ENCODE assay signal across 17 cellular contexts in the genomic region with DNA sequence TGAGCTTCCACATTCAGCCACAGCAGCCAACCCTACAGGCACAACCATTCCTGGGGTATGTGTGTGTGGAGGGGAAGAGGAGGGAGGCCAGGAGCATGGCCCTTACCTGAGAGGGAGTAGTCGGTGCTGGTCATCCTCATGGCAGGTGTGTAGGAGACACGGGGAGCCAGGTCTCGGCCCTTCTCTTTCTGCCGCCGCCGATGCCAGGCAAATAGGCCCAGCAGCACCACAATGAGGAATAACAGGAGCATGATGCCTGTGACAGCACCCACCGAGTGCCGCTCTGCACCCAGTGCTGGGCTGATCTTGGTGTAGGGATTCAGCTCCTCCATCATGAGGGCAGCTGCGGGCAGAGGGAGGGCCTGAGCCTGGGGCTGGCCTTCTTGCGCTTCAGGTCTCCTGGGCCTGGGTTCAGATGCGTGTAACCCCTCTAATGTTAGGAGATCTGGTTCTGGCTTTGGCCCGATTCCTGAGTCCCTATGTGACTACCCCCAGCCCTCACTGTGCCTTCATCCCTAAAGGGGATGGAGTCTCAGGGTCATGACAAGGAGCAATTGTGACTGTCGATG. TPM values are rescaled to one million over a fixed set of nuclear protein-coding genes. Genes with fewer than 3 reads are reported as not detected.
DNase-seq lines count a peak whose midpoint lies in the region; ATAC-seq, FAIRE-seq and TF ChIP-seq lines count a peak whose summit lies in the region.
"Had no signal": no experiment of that assay in that cellular context is flagged by ENCODE, and none has a peak within 500 bp of the region (broad histone marks: within the 10 kb centered on the region; RNA-seq: fewer than 3 reads in every experiment).

No MANE protein-coding gene starts in this region.

- H3K27me3 ChIP-seq in K562 (ENCODE audit: control insufficient read depth in 2 of 2, insufficient read depth in 2 of 2, low read length in 2 of 2), result no peaks in the 10 kb centered on the region

- TF ChIP-seq EP300 in K562 (IDR thresholded peaks at IDR 0.05; ENCODE audit: low read length), result no peak

- POLR2A ChIA-PET in K562 (lab: Yijun Ruan, JAX), result interaction anchor here (0.6 to 1.4 kb wide), 3 partner anchors 9 to 540 kb away, joined by 3 to 4 read pairs (median 4); no protein-coding TSS in a partner anchor

- H3K36me3 ChIP-seq in K562 (ENCODE audit: control insufficient read depth, insufficient read depth, low read length), result peaks cover 24% of the 10 kb centered on the region; the same call in 2 of the 3 replicates
- peaks cover 6 to 7% of the 10 kb centered on the region in 2 donors for H3K36me3 ChIP-seq in kidney (ENCODE audit: control insufficient read depth in 1 of 2, insufficient read depth in 2 of 2, low read length in 2 of 2)
- H3K36me3 ChIP-seq: HAP-1 had no signal

- no peak overlapping the region for H3K4me2 ChIP-seq in K562 (ENCODE audit: insufficient read depth, low read length)
- H3K4me2 ChIP-seq: BLaER1 had no signal

- H4K20me1 ChIP-seq in K562 (replicated peaks; ENCODE audit: control insufficient read depth, insufficient read depth, low read length), result no peaks in the 10 kb centered on the region; the same call in 1 of the 2 replicates

- H3K9me3 ChIP-seq in K562 (replicated peaks; ENCODE audit: control insufficient read depth, insufficient read depth, low read depth, low read length) (no peaks in the 10 kb centered on the region), kidney (ENCODE audit: control insufficient read depth in 1 of 2, low read length in 2 of 2) (no peaks in the 10 kb centered on the region)
- H3K9me3 ChIP-seq: BLaER1, HAP-1 had no signal

- no peak overlapping the region for H2AFZ ChIP-seq in K562 (ENCODE audit: low read depth, low read length)
- H2AFZ ChIP-seq: GM23248 had no signal

- intact Hi-C loops in K562 (cut with micrococcal nuclease), result no loop called here
- intact Hi-C loops in kidney (cut with DNase I), result no loop called here
- intact Hi-C loops in CD14-positive monocyte (cut with micrococcal nuclease), result no loop called here

- H3K4me3 ChIP-seq in K562, result no peak overlapping the region
- H3K4me3 ChIP-seq in kidney (ENCODE audit: low read length in 2 of 2), result no peak overlapping the region
- H3K4me3 ChIP-seq: BLaER1, GM23248, HAP-1 had no signal

- in situ Hi-C loops in K562 (cut with MboI), result no loop called here

- TF ChIP-seq RAD21 in K562 (CRISPR knock-in tag; conservative IDR thresholded peaks at IDR 0.05 in 1 of 2, IDR thresholded peaks at IDR 0.05 in 1 of 2), result no peak

- no peak overlapping the region for H3K27ac Mint-ChIP-seq in CD14-positive monocyte

- TF ChIP-seq POLR2A in K562 (conservative IDR thresholded peaks at IDR 0.05), result no peak

- peaks cover 13 to 19% of the 10 kb centered on the region in 2 donors for H3K36me3 Mint-ChIP-seq in CD14-positive monocyte

- H3K9me1 ChIP-seq in K562 (ENCODE audit: control insufficient read depth, insufficient read depth, low read length), result peaks cover 9% of the 10 kb centered on the region

- peak; percentile 49 for DNase-seq in activated effector memory CD4-positive, alpha-beta T cell treated with anti-CD3 and anti-CD28 coated beads, Interleukin-2, amount 50 U/mL, for 16 hours
- no peak for DNase-seq in activated effector memory CD4-positive, alpha-beta T cell treated with Interleukin-2 at 50 U/mL for 16 hours
- DNase-seq in K562 (ENCODE audit: extremely low read depth in 1 of 4, low spot score in 3 of 4) (no peak), kidney (peak; percentile 57), CD14-positive monocyte (ENCODE audit: low spot score) (no peak), NCI-H446 treated with DMSO at 0.1 percent for 48 hours (lab: John Stamatoyannopoulos, UW) (no peak), DMS153 treated with DMSO at 0.1 percent for 48 hours (lab: John Stamatoyannopoulos, UW; ENCODE audit: unreplicated experiment) (no peak)
- DNase-seq: 8988T; CD8-positive, alpha-beta memory T cell; COR-L47; DMS 273 treated with DMSO at 0.1 percent for 48 hours had no signal

- no TSS peak for BruUV-seq in K562 (replicated peaks; lab: Mats Ljungman, UMichigan)

- WGBS in K562 (ENCODE audit: insufficient coverage, low coverage, missing lambda C conversion rate), result 85% methylated on average over 8 of the region's 13 CpGs

- H3K9ac ChIP-seq in K562 (ENCODE audit: insufficient read depth in 1 of 2, low read depth in 2 of 2, low read length in 2 of 2) (no peak overlapping the region; a peak in 1 of 4 replicates), kidney (ENCODE audit: low read length in 2 of 2) (no peak overlapping the region)
- H3K9ac ChIP-seq: BLaER1, GM23248 had no signal

- H3K4me1 Mint-ChIP-seq in CD14-positive monocyte, result no peaks in the 10 kb centered on the region

- FAIRE-seq in K562 (lab: Jason Lieb, UNC) (no peak), kidney (lab: Jason Lieb, UNC) (no peak)
- FAIRE-seq: G401.6, GM12892, GM18507 had no signal

- ATAC-seq in K562, result no peak

- H3K4me3 Mint-ChIP-seq in CD14-positive monocyte, result no peak overlapping the region
- H3K4me3 Mint-ChIP-seq: CD8-positive, alpha-beta memory T cell had no signal

- no peaks in the 10 kb centered on the region for H3K79me2 ChIP-seq in K562 (ENCODE audit: control insufficient read depth, insufficient read depth, low read length)

- H3K27ac ChIP-seq in K562 (ENCODE audit: extremely low read depth, low read depth, low read length), result no peak overlapping the region
- no peak overlapping the region for H3K27ac ChIP-seq in kidney (ENCODE audit: low read depth in 2 of 2, low read length in 2 of 2)
- H3K27ac ChIP-seq: BLaER1, GM23248 had no signal

- TF ChIP-seq CTCF in K562 (IDR thresholded peaks at IDR 0.05 in 2 of 3, conservative IDR thresholded peaks at IDR 0.05 in 1 of 3; ENCODE audit: insufficient read depth in 2 of 3, low read depth in 1 of 3, low read length in 3 of 3) (no peak), kidney (IDR thresholded peaks at IDR 0.05; ENCODE audit: borderline replicate concordance, extremely low read depth, insufficient read depth) (no peak), CD14-positive monocyte (IDR thresholded peaks at IDR 0.05) (no peak)

- H3K9me3 Mint-ChIP-seq in CD14-positive monocyte, result no peaks in the 10 kb centered on the region
- H3K9me3 Mint-ChIP-seq: CD8-positive, alpha-beta memory T cell had no signal

- H3K27me3 Mint-ChIP-seq in CD14-positive monocyte (ENCODE audit: low read depth in 3 of 3), result peaks cover 0 to 3% (median 2%) of the 10 kb centered on the region in 3 donors
- H3K27me3 Mint-ChIP-seq: CD8-positive, alpha-beta memory T cell had no signal

- CTCF ChIA-PET in K562 (lab: Yijun Ruan, JAX; ENCODE audit: low intra/inter-chr PET ratio), result no interaction called here

- H3K4me1 ChIP-seq in K562 (replicated peaks in 1 of 2; ENCODE audit: control insufficient read depth in 2 of 2, insufficient read depth in 2 of 2, low read length in 2 of 2) (peaks cover 0 to 7% of the 10 kb centered on the region in 2 experiments; a peak in 2 of 5 replicates), kidney (ENCODE audit: control insufficient read depth in 1 of 2, insufficient read depth in 1 of 2, low read depth in 1 of 2, low read length in 2 of 2) (peaks cover 0 to 4% of the 10 kb centered on the region in 2 donors)
- H3K4me1 ChIP-seq: HAP-1 had no signal

TF ChIP-seq in K562, 482 proteins besides CTCF, POLR2A, EP300 and RAD21:
- TF ChIP-seq POLR2G (IDR thresholded peaks at IDR 0.05; ENCODE audit: low read depth, low read length), result peak; percentile 45; the same call in 1 of the 2 replicates
- no peak for TF ChIP-seq SMAD4 (CRISPR knock-in tag; conservative IDR thresholded peaks at IDR 0.05)
- TF ChIP-seq, protein P1, sequence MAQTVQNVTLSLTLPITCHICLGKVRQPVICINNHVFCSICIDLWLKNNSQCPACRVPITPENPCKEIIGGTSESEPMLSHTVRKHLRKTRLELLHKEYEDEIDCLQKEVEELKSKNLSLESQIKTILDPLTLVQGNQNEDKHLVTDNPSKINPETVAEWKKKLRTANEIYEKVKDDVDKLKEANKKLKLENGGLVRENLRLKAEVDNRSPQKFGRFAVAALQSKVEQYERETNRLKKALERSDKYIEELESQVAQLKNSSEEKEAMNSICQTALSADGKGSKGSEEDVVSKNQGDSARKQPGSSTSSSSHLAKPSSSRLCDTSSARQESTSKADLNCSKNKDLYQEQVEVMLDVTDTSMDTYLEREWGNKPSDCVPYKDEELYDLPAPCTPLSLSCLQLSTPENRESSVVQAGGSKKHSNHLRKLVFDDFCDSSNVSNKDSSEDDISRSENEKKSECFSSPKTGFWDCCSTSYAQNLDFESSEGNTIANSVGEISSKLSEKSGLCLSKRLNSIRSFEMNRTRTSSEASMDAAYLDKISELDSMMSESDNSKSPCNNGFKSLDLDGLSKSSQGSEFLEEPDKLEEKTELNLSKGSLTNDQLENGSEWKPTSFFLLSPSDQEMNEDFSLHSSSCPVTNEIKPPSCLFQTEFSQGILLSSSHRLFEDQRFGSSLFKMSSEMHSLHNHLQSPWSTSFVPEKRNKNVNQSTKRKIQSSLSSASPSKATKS (CRISPR knock-in tag; IDR thresholded peaks at IDR 0.05), result no peak
- TF ChIP-seq CEBPB (tag; IDR thresholded peaks at IDR 0.05), result no peak

RNA-seq across cellular contexts. Expression of a gene that starts 44.4 kb away (rescaled TPM):
- total RNA-seq in K562 (2011; cell fraction: chromatin; rRNA removed; ENCODE audit: low replicate concordance), result 56.2 and 68.3 TPM in 2 replicates
- 12.9 and 14.2 TPM in 2 replicates for total RNA-seq in K562 (2011; cell fraction: nucleolus; rRNA removed)
- total RNA-seq in K562 (2011; cell fraction: nucleoplasm; rRNA removed), result 27.7 and 42.6 TPM in 2 replicates
- total RNA-seq in K562 (2014; rRNA removed) (122 and 129 TPM in 2 replicates), K562 (2014; rRNA removed; fragmentation: Illumina TruSeq; extraction: Trizol) (265 and 291 TPM in 2 replicates), K562 (2015; rRNA removed; fragmentation: Illumina TruSeq; extraction: Trizol) (188 and 194 TPM in 2 replicates), K562 (2021) (224 and 232 TPM in 2 replicates), kidney (249 TPM)
- polyA plus RNA-seq in K562 (2011; rRNA removed) (336 and 369 TPM in 2 replicates), K562 (2014; fragmentation: Illumina TruSeq; extraction: Trizol) (317 and 338 TPM in 2 replicates), K562 (2014; fragmentation: Nextera tagmentation; extraction: Ambion mirVana) (100 to 1,000 TPM; 236 to 271 TPM), K562 (2014; rRNA removed) (245 and 321 TPM in 2 replicates), kidney (ENCODE audit: insufficient read depth, low read depth, low replicate concordance) (216 TPM), CD14-positive monocyte (100 to 1,000 TPM; 300 to 310 TPM)
- polyA plus RNA-seq in K562 (2011; cell fraction: cytosol; rRNA removed), result 144 and 235 TPM in 2 replicates
- 66.7 and 120 TPM in 2 replicates for polyA plus RNA-seq in K562 (2011; cell fraction: nucleus; rRNA removed)
- polyA plus RNA-seq in K562 (2012), result 291 and 297 TPM in 2 replicates
- 431 and 466 TPM in 2 replicates for polyA minus RNA-seq in K562 (2011; rRNA and poly(A)+ RNA removed)
- 78.3 and 103 TPM in 2 replicates for polyA minus RNA-seq in K562 (2011; cell fraction: cytosol; rRNA and poly(A)+ RNA removed)
- polyA minus RNA-seq in K562 (2011; cell fraction: nucleus; rRNA and poly(A)+ RNA removed), result 12.8 and 19.5 TPM in 2 replicates

Comparison
In these comparisons a context has a peak if more than half of its experiments do, and no peak if none do; other contexts are left out.
1. DNase-seq: peak in activated effector memory CD4-positive, alpha-beta T cell treated with anti-CD3 and anti-CD28 coated beads, Interleukin-2, amount 50 U/mL, for 16 hours (single experiment) and kidney (single experiment); none in activated effector memory CD4-positive, alpha-beta T cell treated with Interleukin-2 at 50 U/mL for 16 hours (single experiment), K562 (0 of 4), CD14-positive monocyte (single experiment), NCI-H446 treated with DMSO at 0.1 percent for 48 hours (single experiment) and DMS153 treated with DMSO at 0.1 percent for 48 hours (single experiment).